8 cellular contexts compared by ENCODE assay signal in the genomic region with DNA sequence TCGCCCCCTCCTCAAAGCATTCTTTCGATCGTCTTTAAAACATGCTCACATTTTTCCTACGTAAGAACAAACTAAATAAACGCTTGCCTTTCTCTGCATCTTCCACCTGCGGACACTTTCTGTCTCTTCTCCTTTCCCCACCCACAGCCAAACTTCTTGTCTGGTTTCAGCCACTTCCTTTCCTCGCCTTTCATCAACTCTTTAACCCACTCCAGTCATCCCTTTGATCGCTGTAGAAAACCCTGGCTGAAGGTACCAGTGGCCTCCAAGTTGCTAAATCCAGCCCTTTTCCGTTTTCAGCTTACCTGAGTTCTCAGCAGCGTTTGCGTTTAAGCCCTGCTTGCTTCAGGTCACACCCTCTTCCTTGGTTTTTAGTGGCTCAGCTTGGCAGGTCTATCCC. TPM values are rescaled to one million over a fixed set of nuclear protein-coding genes. Genes with fewer than 3 reads are reported as not detected.
DNase-seq lines count a peak whose midpoint lies in the region; ATAC-seq, FAIRE-seq and TF ChIP-seq lines count a peak whose summit lies in the region.

No MANE protein-coding gene starts in this region.

- H3K27ac Mint-ChIP-seq in stimulated activated naive CD8-positive, alpha-beta T cell treated with anti-CD3 and anti-CD28 coated beads, Interleukin-15, amount 100 ng/mL, for 72 hours = peak overlapping the region; percentile 68 to 95

- intact Hi-C loops in left colon (cut with DNase I, micrococcal nuclease) = no loop called here

- H3K9me3 Mint-ChIP-seq in activated T-cell treated with anti-CD3 and anti-CD28 coated beads, Interleukin-2, amount 50 U/mL, for 4 hours = no peaks in the 10 kb centered on the region
- no peaks in the 10 kb centered on the region for H3K9me3 Mint-ChIP-seq in stimulated activated naive CD8-positive, alpha-beta T cell treated with anti-CD3 and anti-CD28 coated beads, Interleukin-15, amount 100 ng/mL, for 72 hours

- H3K4me1 Mint-ChIP-seq in activated T-cell treated with anti-CD3 and anti-CD28 coated beads, Interleukin-2, amount 50 U/mL, for 4 hours (ENCODE audit: low read depth) = peaks cover 58% of the 10 kb centered on the region
- peaks cover 67% of the 10 kb centered on the region for H3K4me1 Mint-ChIP-seq in stimulated activated naive CD8-positive, alpha-beta T cell treated with anti-CD3 and anti-CD28 coated beads, Interleukin-15, amount 100 ng/mL, for 72 hours

- ATAC-seq in activated T-cell treated with anti-CD3 and anti-CD28 coated beads, Interleukin-2, amount 50 U/mL, for 4 hours = peak; percentile 16 to 30
- ATAC-seq in left colon = peak; percentile 16
- ATAC-seq in stimulated activated naive CD8-positive, alpha-beta T cell treated with anti-CD3 and anti-CD28 coated beads, Interleukin-15, amount 100 ng/mL, for 72 hours = peak; percentile 62

- no peaks in the 10 kb centered on the region for H3K27me3 Mint-ChIP-seq in activated T-cell treated with anti-CD3 and anti-CD28 coated beads, Interleukin-2, amount 50 U/mL, for 4 hours (ENCODE audit: low read depth)
- no peaks in the 10 kb centered on the region for H3K27me3 Mint-ChIP-seq in stimulated activated naive CD8-positive, alpha-beta T cell treated with anti-CD3 and anti-CD28 coated beads, Interleukin-15, amount 100 ng/mL, for 72 hours

- TF ChIP-seq POLR2A in GM12892 (IDR thresholded peaks at IDR 0.05; ENCODE audit: low read depth, low read length) = no peak

- DNase-seq in activated T-cell treated with anti-CD3 and anti-CD28 coated beads, Interleukin-2, amount 50 U/mL, for 4 hours = no peak
- DNase-seq in activated T-cell treated with anti-CD3 and anti-CD28 coated beads for 4 hours (no peak), NCI-H82 (lab: John Stamatoyannopoulos, UW) (peak; percentile 50), astrocyte of the hippocampus (ENCODE audit: low read depth, low spot score) (peak; percentile 27), left colon (no peak), GM12892 (ENCODE audit: insufficient read length) (no peak), NCI-H1092 (lab: John Stamatoyannopoulos, UW) (no peak)
- peak; percentile 46 to 66 for DNase-seq in stimulated activated naive CD8-positive, alpha-beta T cell treated with anti-CD3 and anti-CD28 coated beads, Interleukin-15, amount 100 ng/mL, for 72 hours

- H3K36me3 Mint-ChIP-seq in activated T-cell treated with anti-CD3 and anti-CD28 coated beads, Interleukin-2, amount 50 U/mL, for 4 hours (ENCODE audit: insufficient read depth) = peaks cover 16% of the 10 kb centered on the region

- no peak for FAIRE-seq in GM12892 (lab: Jason Lieb, UNC)

- peak overlapping the region; percentile 95 for H3K4me3 Mint-ChIP-seq in activated T-cell treated with anti-CD3 and anti-CD28 coated beads, Interleukin-2, amount 50 U/mL, for 4 hours
- peak overlapping the region; percentile 92 to 96 for H3K4me3 Mint-ChIP-seq in stimulated activated naive CD8-positive, alpha-beta T cell treated with anti-CD3 and anti-CD28 coated beads, Interleukin-15, amount 100 ng/mL, for 72 hours

RNA-seq across cellular contexts. Expression of a gene that starts 0.5 kb away (rescaled TPM):
- total RNA-seq in activated T-cell treated with anti-CD3 and anti-CD28 coated beads, Interleukin-2, amount 50 U/mL, for 4 hours = 100 to 1,000 TPM; 138 to 151 (median 141) TPM
- total RNA-seq in left colon = 10 to 100 TPM; 57.2 to 69.6 TPM
- 68.6 TPM for polyA plus RNA-seq in GM12892 (2012; ENCODE audit: missing spikeins)

RNA-seq across cellular contexts. Expression of a gene that starts 0.6 kb away (rescaled TPM):
- total RNA-seq in activated T-cell treated with anti-CD3 and anti-CD28 coated beads, Interleukin-2, amount 50 U/mL, for 4 hours = 10 to 100 TPM; 14.2 to 15.2 (median 14.8) TPM
- 10 to 100 TPM in 1 of 2 donors, 1 to 10 TPM in 1; 10.0 to 13.6 TPM for total RNA-seq in left colon
- 11.6 TPM for polyA plus RNA-seq in GM12892 (2012; ENCODE audit: missing spikeins)

Comparison
In these comparisons a context has a peak if more than half of its experiments do, and no peak if none do; other contexts are left out.
1. DNase-seq: peak in NCI-H82 (single experiment), astrocyte of the hippocampus (single experiment) and stimulated activated naive CD8-positive, alpha-beta T cell treated with anti-CD3 and anti-CD28 coated beads, Interleukin-15, amount 100 ng/mL, for 72 hours (2 of 2); none in activated T-cell treated with anti-CD3 and anti-CD28 coated beads, Interleukin-2, amount 50 U/mL, for 4 hours (single experiment), activated T-cell treated with anti-CD3 and anti-CD28 coated beads for 4 hours (single experiment), left colon (0 of 2), GM12892 (single experiment) and NCI-H1092 (single experiment).
2. Peak in every context shown above with its lines, with median percentiles within 50 percentile points of each other: ATAC-seq.